In the genomic region with DNA sequence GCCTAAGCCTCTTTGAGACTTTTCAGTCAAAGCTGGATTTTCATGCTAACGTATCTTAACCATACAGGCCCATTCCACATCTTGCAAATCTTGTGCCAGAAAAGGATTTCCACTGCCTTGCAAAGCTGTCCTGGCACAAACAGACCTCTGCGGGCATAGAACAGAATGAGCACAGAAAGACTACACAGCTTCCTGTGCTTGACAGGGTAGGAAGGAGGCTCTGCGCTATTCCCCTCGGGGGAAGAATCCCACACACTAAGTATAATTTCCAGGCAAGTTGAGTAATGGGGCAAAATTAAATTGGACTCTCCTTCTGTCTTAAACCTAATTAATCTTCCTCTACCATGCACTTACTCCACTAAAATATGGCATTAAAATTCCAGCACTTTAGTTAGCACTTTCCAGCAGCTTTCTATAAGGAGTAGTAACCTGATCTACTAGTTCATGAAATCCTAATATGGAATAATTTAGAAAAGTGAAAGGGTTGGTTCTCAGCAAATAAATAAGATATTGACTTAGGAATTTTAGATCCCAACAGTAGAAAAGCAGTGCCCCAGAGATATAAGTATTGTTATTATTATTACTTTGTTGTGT, we compare ENCODE assay signal across 1 cellular context.
TF ChIP-seq lines count a peak whose summit lies in the region.

No MANE protein-coding gene starts in this region.

TF ChIP-seq in GM23338, 12 proteins besides CTCF, POLR2A, EP300 and RAD21 (continued from another document):
- TF ChIP-seq, protein P1, sequence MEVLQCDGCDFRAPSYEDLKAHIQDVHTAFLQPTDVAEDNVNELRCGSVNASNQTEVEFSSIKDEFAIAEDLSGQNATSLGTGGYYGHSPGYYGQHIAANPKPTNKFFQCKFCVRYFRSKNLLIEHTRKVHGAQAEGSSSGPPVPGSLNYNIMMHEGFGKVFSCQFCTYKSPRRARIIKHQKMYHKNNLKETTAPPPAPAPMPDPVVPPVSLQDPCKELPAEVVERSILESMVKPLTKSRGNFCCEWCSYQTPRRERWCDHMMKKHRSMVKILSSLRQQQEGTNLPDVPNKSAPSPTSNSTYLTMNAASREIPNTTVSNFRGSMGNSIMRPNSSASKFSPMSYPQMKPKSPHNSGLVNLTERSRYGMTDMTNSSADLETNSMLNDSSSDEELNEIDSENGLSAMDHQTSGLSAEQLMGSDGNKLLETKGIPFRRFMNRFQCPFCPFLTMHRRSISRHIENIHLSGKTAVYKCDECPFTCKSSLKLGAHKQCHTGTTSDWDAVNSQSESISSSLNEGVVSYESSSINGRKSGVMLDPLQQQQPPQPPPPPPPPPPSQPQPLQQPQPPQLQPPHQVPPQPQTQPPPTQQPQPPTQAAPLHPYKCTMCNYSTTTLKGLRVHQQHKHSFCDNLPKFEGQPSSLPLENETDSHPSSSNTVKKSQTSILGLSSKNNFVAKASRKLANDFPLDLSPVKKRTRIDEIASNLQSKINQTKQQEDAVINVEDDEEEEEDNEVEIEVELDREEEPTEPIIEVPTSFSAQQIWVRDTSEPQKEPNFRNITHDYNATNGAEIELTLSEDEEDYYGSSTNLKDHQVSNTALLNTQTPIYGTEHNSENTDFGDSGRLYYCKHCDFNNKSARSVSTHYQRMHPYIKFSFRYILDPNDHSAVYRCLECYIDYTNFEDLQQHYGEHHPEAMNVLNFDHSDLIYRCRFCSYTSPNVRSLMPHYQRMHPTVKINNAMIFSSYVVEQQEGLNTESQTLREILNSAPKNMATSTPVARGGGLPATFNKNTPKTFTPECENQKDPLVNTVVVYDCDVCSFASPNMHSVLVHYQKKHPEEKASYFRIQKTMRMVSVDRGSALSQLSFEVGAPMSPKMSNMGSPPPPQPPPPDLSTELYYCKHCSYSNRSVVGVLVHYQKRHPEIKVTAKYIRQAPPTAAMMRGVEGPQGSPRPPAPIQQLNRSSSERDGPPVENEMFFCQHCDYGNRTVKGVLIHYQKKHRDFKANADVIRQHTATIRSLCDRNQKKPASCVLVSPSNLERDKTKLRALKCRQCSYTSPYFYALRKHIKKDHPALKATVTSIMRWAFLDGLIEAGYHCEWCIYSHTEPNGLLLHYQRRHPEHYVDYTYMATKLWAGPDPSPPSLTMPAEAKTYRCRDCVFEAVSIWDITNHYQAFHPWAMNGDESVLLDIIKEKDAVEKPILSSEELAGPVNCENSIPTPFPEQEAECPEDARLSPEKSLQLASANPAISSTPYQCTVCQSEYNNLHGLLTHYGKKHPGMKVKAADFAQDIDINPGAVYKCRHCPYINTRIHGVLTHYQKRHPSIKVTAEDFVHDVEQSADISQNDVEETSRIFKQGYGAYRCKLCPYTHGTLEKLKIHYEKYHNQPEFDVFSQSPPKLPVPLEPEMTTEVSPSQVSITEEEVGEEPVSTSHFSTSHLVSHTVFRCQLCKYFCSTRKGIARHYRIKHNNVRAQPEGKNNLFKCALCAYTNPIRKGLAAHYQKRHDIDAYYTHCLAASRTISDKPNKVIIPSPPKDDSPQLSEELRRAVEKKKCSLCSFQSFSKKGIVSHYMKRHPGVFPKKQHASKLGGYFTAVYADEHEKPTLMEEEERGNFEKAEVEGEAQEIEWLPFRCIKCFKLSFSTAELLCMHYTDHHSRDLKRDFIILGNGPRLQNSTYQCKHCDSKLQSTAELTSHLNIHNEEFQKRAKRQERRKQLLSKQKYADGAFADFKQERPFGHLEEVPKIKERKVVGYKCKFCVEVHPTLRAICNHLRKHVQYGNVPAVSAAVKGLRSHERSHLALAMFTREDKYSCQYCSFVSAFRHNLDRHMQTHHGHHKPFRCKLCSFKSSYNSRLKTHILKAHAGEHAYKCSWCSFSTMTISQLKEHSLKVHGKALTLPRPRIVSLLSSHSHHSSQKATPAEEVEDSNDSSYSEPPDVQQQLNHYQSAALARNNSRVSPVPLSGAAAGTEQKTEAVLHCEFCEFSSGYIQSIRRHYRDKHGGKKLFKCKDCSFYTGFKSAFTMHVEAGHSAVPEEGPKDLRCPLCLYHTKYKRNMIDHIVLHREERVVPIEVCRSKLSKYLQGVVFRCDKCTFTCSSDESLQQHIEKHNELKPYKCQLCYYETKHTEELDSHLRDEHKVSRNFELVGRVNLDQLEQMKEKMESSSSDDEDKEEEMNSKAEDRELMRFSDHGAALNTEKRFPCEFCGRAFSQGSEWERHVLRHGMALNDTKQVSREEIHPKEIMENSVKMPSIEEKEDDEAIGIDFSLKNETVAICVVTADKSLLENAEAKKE (CRISPR knock-in tag; IDR thresholded peaks at IDR 0.05) = no peak
